3 cellular contexts compared by ENCODE assay signal in the genomic region with DNA sequence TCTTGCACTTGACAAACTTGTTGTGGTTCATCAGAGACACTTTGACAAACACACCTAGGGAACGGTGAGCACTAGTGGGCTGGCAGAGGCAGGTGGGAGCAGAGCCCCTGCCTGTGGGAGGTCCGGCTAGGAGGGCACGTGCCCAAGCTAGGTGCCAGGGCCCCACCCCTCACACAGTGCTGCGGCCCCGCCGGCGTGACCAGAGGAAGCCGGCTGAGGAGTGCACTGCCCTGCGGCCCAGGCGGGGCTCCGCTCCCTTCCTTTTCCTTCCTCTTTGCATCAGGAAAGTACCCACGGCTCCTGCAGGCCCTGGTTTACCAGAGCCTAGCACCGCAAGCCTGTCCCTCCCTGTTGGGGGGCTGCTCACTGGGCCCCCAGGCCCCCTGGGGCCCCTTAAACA. TPM values are rescaled to one million over a fixed set of nuclear protein-coding genes. Genes with fewer than 3 reads are reported as not detected.
"Had no signal": no experiment of that assay in that cellular context is flagged by ENCODE, and none has a peak within 500 bp of the region (broad histone marks: within the 10 kb centered on the region; RNA-seq: fewer than 3 reads in every experiment).

No MANE protein-coding gene starts in this region.

RNA-seq across cellular contexts. Expression of a gene that starts 7.2 kb away (rescaled TPM):
- total RNA-seq: occipital lobe had no signal
- polyA plus RNA-seq: naive thymus-derived CD8-positive, alpha-beta T cell; neural cell had no signal
